Comparison of ENCODE assay signal across 8 cellular contexts in the genomic region with DNA sequence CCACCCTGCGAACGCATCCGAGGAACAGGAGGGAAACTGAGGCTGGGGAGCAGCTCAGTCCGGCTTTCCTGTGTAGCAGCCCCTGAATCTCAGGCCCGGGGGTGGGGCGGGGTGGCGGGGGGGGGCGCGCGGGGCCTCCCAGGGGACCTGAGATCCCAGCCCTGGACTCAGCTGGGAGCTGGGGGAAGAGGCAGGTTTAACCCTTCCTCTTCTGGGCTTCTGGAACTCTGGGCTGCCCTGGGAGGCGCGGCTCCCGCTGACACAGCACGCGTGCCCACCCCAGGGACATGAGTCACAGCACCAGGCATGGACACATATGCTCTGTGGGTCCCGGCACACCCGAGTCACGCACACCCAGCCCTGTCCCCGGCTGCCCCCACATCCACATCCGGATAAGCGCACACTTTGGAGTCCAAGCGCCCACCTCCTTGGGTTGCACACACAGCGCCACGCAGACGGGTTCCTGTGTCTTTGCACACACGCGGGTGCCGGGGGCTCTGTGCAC. TPM values are rescaled to one million over a fixed set of nuclear protein-coding genes. Genes with fewer than 3 reads are reported as not detected.
DNase-seq lines count a peak whose midpoint lies in the region; ATAC-seq and TF ChIP-seq lines count a peak whose summit lies in the region.

No MANE protein-coding gene starts in this region.

- no peaks in the 10 kb centered on the region for H3K9me3 Mint-ChIP-seq in CD4-positive, alpha-beta T cell
- no peaks in the 10 kb centered on the region for H3K9me3 Mint-ChIP-seq in activated naive CD4-positive, alpha-beta T cell treated with anti-CD3 and anti-CD28 coated beads, Interleukin-2, amount 50 U/mL, for 24 hours

- intact Hi-C loops in CD4-positive, alpha-beta T cell (cut with DNase I, micrococcal nuclease) = loop anchor here in 1 of 2 experiments (1.0 kb wide), 1 partner anchor 21 kb away; no protein-coding TSS in a partner anchor

- no peak for ATAC-seq in CD4-positive, alpha-beta T cell (ENCODE audit: poor library complexity)

- peaks cover 55% of the 10 kb centered on the region for H3K4me1 ChIP-seq in cardiac muscle cell (ENCODE audit: low read depth)

- TF ChIP-seq CTCF in CD4-positive, alpha-beta T cell (IDR thresholded peaks at IDR 0.05) = no peak
- TF ChIP-seq CTCF in cardiac muscle cell (IDR thresholded peaks at IDR 0.05; ENCODE audit: low read depth, low read length) (no peak), retinal pigment epithelial cell (conservative IDR thresholded peaks at IDR 0.05; ENCODE audit: low read depth, low read length) (no peak)

- peak overlapping the region; percentile 77 for H3K4me3 Mint-ChIP-seq in CD4-positive, alpha-beta T cell
- H3K4me3 Mint-ChIP-seq in activated naive CD4-positive, alpha-beta T cell treated with anti-CD3 and anti-CD28 coated beads, Interleukin-2, amount 50 U/mL, for 24 hours = peak overlapping the region; percentile 23

- peak overlapping the region; percentile 49 for H3K4me3 ChIP-seq in cardiac muscle cell
- H3K4me3 ChIP-seq in retinal pigment epithelial cell (ENCODE audit: low read length) = peak overlapping the region; percentile 40

- peaks cover 50% of the 10 kb centered on the region for H3K4me1 Mint-ChIP-seq in CD4-positive, alpha-beta T cell (ENCODE audit: low read depth)
- H3K4me1 Mint-ChIP-seq in activated naive CD4-positive, alpha-beta T cell treated with anti-CD3 and anti-CD28 coated beads, Interleukin-2, amount 50 U/mL, for 24 hours = peaks cover 54% of the 10 kb centered on the region

- no peaks in the 10 kb centered on the region for H3K36me3 ChIP-seq in cardiac muscle cell

- H3K27me3 ChIP-seq in CD4-positive, alpha-beta T cell (ENCODE audit: control insufficient read depth, insufficient read depth, low read length) = no peaks in the 10 kb centered on the region
- no peaks in the 10 kb centered on the region for H3K27me3 ChIP-seq in cardiac muscle cell

- H3K27me3 Mint-ChIP-seq in CD4-positive, alpha-beta T cell = no peaks in the 10 kb centered on the region
- no peaks in the 10 kb centered on the region for H3K27me3 Mint-ChIP-seq in activated naive CD4-positive, alpha-beta T cell treated with anti-CD3 and anti-CD28 coated beads, Interleukin-2, amount 50 U/mL, for 24 hours

- no peak overlapping the region for H3K27ac ChIP-seq in CD4-positive, alpha-beta T cell (ENCODE audit: low read depth, low read length)
- H3K27ac ChIP-seq in cardiac muscle cell = peak overlapping the region; percentile 69

- H3K9me3 ChIP-seq in CD4-positive, alpha-beta T cell (ENCODE audit: control insufficient read depth, low read length) = no peaks in the 10 kb centered on the region
- H3K9me3 ChIP-seq in cardiac muscle cell (ENCODE audit: low read depth) = no peaks in the 10 kb centered on the region

- DNase-seq in CD4-positive, alpha-beta T cell = peak in 1 of 10 experiments; percentile 35
- DNase-seq in LHCN-M2 (ENCODE audit: low read depth) = peak; percentile 95
- DNase-seq in cardiac muscle cell (ENCODE audit: low read depth in 1 of 2, low spot score in 1 of 2) = peak in 1 of 2 donors; percentile 64
- DNase-seq in retinal pigment epithelial cell (ENCODE audit: low read depth) = no peak
- DNase-seq in GM19238 (ENCODE audit: insufficient read length, low spot score) = no peak
- DNase-seq in cerebellum (ENCODE audit: low spot score) = no peak
- no peak for DNase-seq in SK-N-DZ (ENCODE audit: low spot score)

- CTCF ChIA-PET in CD4-positive, alpha-beta T cell (lab: Charles Lee) = interaction anchor here (1.2 to 11.0 kb wide), 4 partner anchors 10 to 21 kb away, joined by 8 to 255 read pairs (median 10); partner anchors contain the start of gene FAM174C

- H3K27ac Mint-ChIP-seq in CD4-positive, alpha-beta T cell = peak overlapping the region; percentile 78
- H3K27ac Mint-ChIP-seq in activated naive CD4-positive, alpha-beta T cell treated with anti-CD3 and anti-CD28 coated beads, Interleukin-2, amount 50 U/mL, for 24 hours = peak overlapping the region; percentile 23

- POLR2A ChIA-PET in CD4-positive, alpha-beta T cell (lab: Charles Lee) = interaction anchor here (0.6 to 10.3 kb wide), 7 partner anchors 8 to 1211 kb away, joined by 3 to 476 read pairs (median 14); partner anchors contain the start of genes ATP5F1D, FAM174C and GADD45B

- H3K36me3 Mint-ChIP-seq in CD4-positive, alpha-beta T cell (ENCODE audit: low read depth) = peaks cover 20% of the 10 kb centered on the region
- peaks cover 5% of the 10 kb centered on the region for H3K36me3 Mint-ChIP-seq in activated naive CD4-positive, alpha-beta T cell treated with anti-CD3 and anti-CD28 coated beads, Interleukin-2, amount 50 U/mL, for 24 hours

RNA-seq across cellular contexts. Expression of gene CIRBP, which starts 3.5 kb away (rescaled TPM):
- total RNA-seq in CD4-positive, alpha-beta T cell = 100 to 1,000 TPM; 614 to 628 TPM
- 253 and 293 TPM in 2 replicates for total RNA-seq in LHCN-M2 (2014; rRNA removed)
- 248 TPM for polyA plus RNA-seq in LHCN-M2 (2012)
- 1,112 and 2,236 TPM in 2 replicates for total RNA-seq in cardiac muscle cell
- 716 and 851 TPM in 2 replicates for polyA plus RNA-seq in cardiac muscle cell
- total RNA-seq in cerebellum = 328 TPM
- 479 and 663 TPM in 2 replicates for polyA plus RNA-seq in SK-N-DZ (2014; cell fraction: cytosol; rRNA removed)
- 559 and 732 TPM in 2 replicates for polyA plus RNA-seq in SK-N-DZ (2014; cell fraction: nucleus; rRNA removed)

RNA-seq across cellular contexts. Expression of gene FAM174C, which starts 9.7 kb away (rescaled TPM):
- total RNA-seq in CD4-positive, alpha-beta T cell = 10 to 100 TPM; 32.0 to 38.3 TPM
- 51.8 and 64.4 TPM in 2 replicates for total RNA-seq in LHCN-M2 (2014; rRNA removed)
- polyA plus RNA-seq in LHCN-M2 (2012) = 71.4 TPM
- 31.2 and 44.9 TPM in 2 replicates for total RNA-seq in cardiac muscle cell
- 34.0 and 34.4 TPM in 2 replicates for polyA plus RNA-seq in cardiac muscle cell
- 7.0 TPM for total RNA-seq in cerebellum
- polyA plus RNA-seq in SK-N-DZ (2014; cell fraction: cytosol; rRNA removed) = 27.6 and 35.5 TPM in 2 replicates
- 40.1 and 42.4 TPM in 2 replicates for polyA plus RNA-seq in SK-N-DZ (2014; cell fraction: nucleus; rRNA removed)

RNA-seq across cellular contexts. Expression of gene MIDN, which starts 17.3 kb away (rescaled TPM):
- total RNA-seq in CD4-positive, alpha-beta T cell = 100 to 1,000 TPM; 214 to 228 TPM
- 12.6 and 15.6 TPM in 2 replicates for total RNA-seq in LHCN-M2 (2014; rRNA removed)
- polyA plus RNA-seq in LHCN-M2 (2012) = 25.7 TPM
- total RNA-seq in cardiac muscle cell = 45.6 and 89.2 TPM in 2 replicates
- 58.1 and 76.0 TPM in 2 replicates for polyA plus RNA-seq in cardiac muscle cell
- total RNA-seq in cerebellum = 13.6 TPM
- polyA plus RNA-seq in SK-N-DZ (2014; cell fraction: cytosol; rRNA removed) = 23.3 and 31.3 TPM in 2 replicates
- polyA plus RNA-seq in SK-N-DZ (2014; cell fraction: nucleus; rRNA removed) = 74.4 and 125 TPM in 2 replicates

RNA-seq across cellular contexts. Expression of gene EFNA2, which starts 20.0 kb away (rescaled TPM):
- not detected for total RNA-seq in CD4-positive, alpha-beta T cell
- 0.13 TPM in 1 of 2 replicates, not detected in the other for total RNA-seq in LHCN-M2 (2014; rRNA removed)
- polyA plus RNA-seq in LHCN-M2 (2012) = 0.09 TPM
- 13.0 and 16.9 TPM in 2 replicates for total RNA-seq in cardiac muscle cell
- 0.34 and 0.44 TPM in 2 replicates for polyA plus RNA-seq in cardiac muscle cell
- 5.8 TPM for total RNA-seq in cerebellum
- 12.4 and 16.7 TPM in 2 replicates for polyA plus RNA-seq in SK-N-DZ (2014; cell fraction: cytosol; rRNA removed)
- 6.8 and 9.5 TPM in 2 replicates for polyA plus RNA-seq in SK-N-DZ (2014; cell fraction: nucleus; rRNA removed)

RNA-seq across cellular contexts. Expression of gene ATP5F1D, which starts 24.1 kb away (rescaled TPM):
- total RNA-seq in CD4-positive, alpha-beta T cell = 10 to 100 TPM; 77.6 to 92.6 TPM
- total RNA-seq in LHCN-M2 (2014; rRNA removed) (51.3 and 64.1 TPM in 2 replicates), cardiac muscle cell (188 and 355 TPM in 2 replicates), cerebellum (10.9 TPM)
- 246 TPM for polyA plus RNA-seq in LHCN-M2 (2012)
- polyA plus RNA-seq in cardiac muscle cell = 505 and 638 TPM in 2 replicates
- 69.7 and 75.2 TPM in 2 replicates for polyA plus RNA-seq in SK-N-DZ (2014; cell fraction: cytosol; rRNA removed)
- 50.9 and 102 TPM in 2 replicates for polyA plus RNA-seq in SK-N-DZ (2014; cell fraction: nucleus; rRNA removed)
